1 cellular context compared by ENCODE assay signal in the genomic region with DNA sequence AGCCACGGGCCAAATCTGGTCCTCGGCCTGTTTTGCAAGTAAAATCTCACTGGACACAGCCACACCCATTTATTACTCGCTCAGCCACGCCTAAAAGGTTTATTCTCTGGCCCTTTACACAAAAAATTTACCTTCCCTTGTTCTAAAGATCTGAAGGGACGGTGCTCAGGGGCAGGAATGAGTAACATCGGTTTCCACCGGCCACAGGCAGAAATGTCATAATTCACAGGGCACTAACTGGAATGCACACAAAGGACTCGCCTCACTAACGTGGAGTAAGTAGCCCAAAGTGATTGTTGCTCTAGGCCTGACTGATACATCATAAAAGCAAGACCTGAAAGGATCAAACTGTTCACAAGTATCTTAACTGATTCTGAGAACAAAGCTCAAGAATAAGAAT.
TF ChIP-seq lines count a peak whose summit lies in the region.

No MANE protein-coding gene starts in this region.

TF ChIP-seq in IMR-90, 13 proteins besides CTCF, POLR2A, EP300 and RAD21 (continued from another document):
- TF ChIP-seq FOS (IDR thresholded peaks at IDR 0.05; ENCODE audit: low read depth, low read length) (no peak), RCOR1 (IDR thresholded peaks at IDR 0.05; ENCODE audit: insufficient replicate concordance, low read length) (no peak), MAZ (IDR thresholded peaks at IDR 0.05; ENCODE audit: borderline replicate concordance, low read depth, low read length) (no peak), SMC3 (IDR thresholded peaks at IDR 0.05; ENCODE audit: low read depth, low read length) (no peak), CEBPB (IDR thresholded peaks at IDR 0.05; ENCODE audit: low read depth, low read length) (no peak)
- TF ChIP-seq, protein P1, sequence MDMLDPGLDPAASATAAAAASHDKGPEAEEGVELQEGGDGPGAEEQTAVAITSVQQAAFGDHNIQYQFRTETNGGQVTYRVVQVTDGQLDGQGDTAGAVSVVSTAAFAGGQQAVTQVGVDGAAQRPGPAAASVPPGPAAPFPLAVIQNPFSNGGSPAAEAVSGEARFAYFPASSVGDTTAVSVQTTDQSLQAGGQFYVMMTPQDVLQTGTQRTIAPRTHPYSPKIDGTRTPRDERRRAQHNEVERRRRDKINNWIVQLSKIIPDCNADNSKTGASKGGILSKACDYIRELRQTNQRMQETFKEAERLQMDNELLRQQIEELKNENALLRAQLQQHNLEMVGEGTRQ (IDR thresholded peaks at IDR 0.05; ENCODE audit: low read depth, low read length): no peak
- TF ChIP-seq, protein P2, sequence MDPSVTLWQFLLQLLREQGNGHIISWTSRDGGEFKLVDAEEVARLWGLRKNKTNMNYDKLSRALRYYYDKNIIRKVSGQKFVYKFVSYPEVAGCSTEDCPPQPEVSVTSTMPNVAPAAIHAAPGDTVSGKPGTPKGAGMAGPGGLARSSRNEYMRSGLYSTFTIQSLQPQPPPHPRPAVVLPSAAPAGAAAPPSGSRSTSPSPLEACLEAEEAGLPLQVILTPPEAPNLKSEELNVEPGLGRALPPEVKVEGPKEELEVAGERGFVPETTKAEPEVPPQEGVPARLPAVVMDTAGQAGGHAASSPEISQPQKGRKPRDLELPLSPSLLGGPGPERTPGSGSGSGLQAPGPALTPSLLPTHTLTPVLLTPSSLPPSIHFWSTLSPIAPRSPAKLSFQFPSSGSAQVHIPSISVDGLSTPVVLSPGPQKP (IDR thresholded peaks at IDR 0.05; ENCODE audit: borderline replicate concordance, low read depth, low read length): no peak
